In the genomic region with DNA sequence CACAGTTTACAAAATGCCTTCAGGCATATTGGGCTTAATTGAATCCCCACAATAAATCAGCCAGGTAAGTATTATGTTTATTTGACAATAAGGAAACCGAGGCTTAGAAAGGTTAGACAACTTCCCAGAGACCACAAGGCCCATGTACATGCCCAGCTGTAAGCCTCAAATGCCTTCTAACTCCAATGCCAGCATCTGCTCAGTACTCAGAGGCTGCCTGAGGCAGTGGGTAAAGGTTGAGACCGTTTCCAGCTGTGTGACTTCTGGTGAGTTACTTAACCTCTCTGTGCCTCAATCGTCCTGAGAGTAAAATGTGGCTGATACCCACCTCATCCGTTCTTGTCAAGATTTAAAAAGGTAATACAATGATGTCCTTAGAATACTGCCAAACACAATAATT, we compare ENCODE assay signal across 18 cellular contexts. TPM values are rescaled to one million over a fixed set of nuclear protein-coding genes. Genes with fewer than 3 reads are reported as not detected.
DNase-seq lines count a peak whose midpoint lies in the region; ATAC-seq, FAIRE-seq and TF ChIP-seq lines count a peak whose summit lies in the region.
"Had no signal": no experiment of that assay in that cellular context is flagged by ENCODE, and none has a peak within 500 bp of the region (broad histone marks: within the 10 kb centered on the region; RNA-seq: fewer than 3 reads in every experiment).

No MANE protein-coding gene starts in this region.

- no peak for TF ChIP-seq POLR2A in HCT116 (IDR thresholded peaks at IDR 0.05; ENCODE audit: borderline replicate concordance, extremely low read depth, insufficient read depth, insufficient read length)

- H3K9me2 ChIP-seq in HCT116 (ENCODE audit: insufficient read depth): no peaks in the 10 kb centered on the region

- H3K4me3 ChIP-seq in HCT116 (replicated peaks in 1 of 2; ENCODE audit: low read depth in 1 of 2, low read length in 2 of 2) (no peak overlapping the region), astrocyte (ENCODE audit: insufficient read depth, low read depth, low read length) (no peak overlapping the region), skeletal muscle satellite cell (ENCODE audit: low read length) (no peak overlapping the region), lower lobe of right lung (no peak overlapping the region), BE2C (ENCODE audit: low read depth, low read length) (no peak overlapping the region)
- H3K4me3 ChIP-seq: BLaER1, HAP-1 had no signal

- H3K27ac ChIP-seq in HCT116 (ENCODE audit: low read depth, low read length) (no peak overlapping the region), astrocyte (ENCODE audit: low read depth, low read length) (no peak overlapping the region), lower lobe of right lung (no peak overlapping the region)
- H3K27ac ChIP-seq: BLaER1 had no signal

- H3K36me3 ChIP-seq in HCT116 (ENCODE audit: control insufficient read depth in 1 of 2, insufficient read depth in 2 of 2, low read length in 2 of 2) (no peaks in the 10 kb centered on the region), astrocyte (ENCODE audit: insufficient read depth, low read length) (no peaks in the 10 kb centered on the region), skeletal muscle satellite cell (ENCODE audit: insufficient read depth, low read length) (peaks cover 11% of the 10 kb centered on the region), lower lobe of right lung (peaks cover 6% of the 10 kb centered on the region), BE2C (no peaks in the 10 kb centered on the region)
- H3K36me3 ChIP-seq: HAP-1 had no signal

- peaks cover 10% of the 10 kb centered on the region for H3K4me1 Mint-ChIP-seq in astrocyte (ENCODE audit: low read depth, unreplicated experiment)
- peaks cover 12% of the 10 kb centered on the region for H3K4me1 Mint-ChIP-seq in glutamatergic neuron (ENCODE audit: low read depth, unreplicated experiment)

- no peak overlapping the region for H3K27ac Mint-ChIP-seq in astrocyte (ENCODE audit: unreplicated experiment)
- H3K27ac Mint-ChIP-seq in glutamatergic neuron (ENCODE audit: unreplicated experiment): no peak overlapping the region

- no peaks in the 10 kb centered on the region for H3K27me3 ChIP-seq in HCT116 (ENCODE audit: insufficient read depth, low read length)
- no peaks in the 10 kb centered on the region for H3K27me3 ChIP-seq in astrocyte (ENCODE audit: insufficient read depth, low read length)
- H3K27me3 ChIP-seq in skeletal muscle satellite cell (ENCODE audit: control insufficient read depth, insufficient read depth, low read length): no peaks in the 10 kb centered on the region
- no peaks in the 10 kb centered on the region for H3K27me3 ChIP-seq in lower lobe of right lung (ENCODE audit: low read depth)
- no peaks in the 10 kb centered on the region for H3K27me3 ChIP-seq in BE2C
- H3K27me3 ChIP-seq: BLaER1 had no signal

- no peak for FAIRE-seq in astrocyte (lab: Jason Lieb, UNC)

- no peaks in the 10 kb centered on the region for H3K79me2 ChIP-seq in HCT116 (ENCODE audit: insufficient read depth, low read length)
- H3K79me2 ChIP-seq in astrocyte (ENCODE audit: insufficient read depth, low read length): peaks cover 3% of the 10 kb centered on the region

- H3K4me1 ChIP-seq in HCT116 (ENCODE audit: control insufficient read depth in 1 of 2, insufficient read depth in 2 of 2, low read length in 2 of 2) (peaks cover 25 to 42% of the 10 kb centered on the region in 2 experiments), astrocyte (ENCODE audit: insufficient read depth, low read length) (peaks cover 31% of the 10 kb centered on the region), skeletal muscle satellite cell (ENCODE audit: control insufficient read depth, insufficient read depth, low read length) (peaks cover 51% of the 10 kb centered on the region), lower lobe of right lung (peaks cover 44% of the 10 kb centered on the region), BE2C (no peaks in the 10 kb centered on the region)

- peaks cover 2% of the 10 kb centered on the region for H3K9me3 Mint-ChIP-seq in astrocyte (ENCODE audit: unreplicated experiment)
- H3K9me3 Mint-ChIP-seq in glutamatergic neuron (ENCODE audit: unreplicated experiment): peaks cover 4% of the 10 kb centered on the region

- POLR2A ChIA-PET in HCT116 (lab: Charles Lee): no interaction called here

- no peak for TF ChIP-seq RAD21 in HCT116 (IDR thresholded peaks at IDR 0.05; ENCODE audit: low read depth)

- intact Hi-C loops in HCT116 (cut with micrococcal nuclease) (no loop called here), lower lobe of right lung (cut with DNase I) (no loop called here)

- H3K27me3 Mint-ChIP-seq in astrocyte (ENCODE audit: low read depth, unreplicated experiment) (no peaks in the 10 kb centered on the region), glutamatergic neuron (ENCODE audit: unreplicated experiment) (peaks cover 3% of the 10 kb centered on the region)

- H3K36me3 Mint-ChIP-seq in astrocyte (ENCODE audit: low read depth, unreplicated experiment): peaks cover under 1% of the 10 kb centered on the region
- no peaks in the 10 kb centered on the region for H3K36me3 Mint-ChIP-seq in glutamatergic neuron (ENCODE audit: unreplicated experiment)

- DNase-seq in HCT116 (ENCODE audit: low read depth, low spot score) (no peak), astrocyte (ENCODE audit: low read depth) (no peak), glutamatergic neuron (no peak), lower lobe of right lung (no peak), DMS153 (lab: John Stamatoyannopoulos, UW) (no peak), BE2C (no peak)
- DNase-seq: KBM-7, NCI-H1092, NCI-H1694 treated with DMSO at 0.1 percent for 48 hours, NCI-H446 treated with DMSO at 0.1 percent for 48 hours, NCI-H774 had no signal

- CTCF ChIA-PET in HCT116 (lab: Charles Lee): no interaction called here

- H3K9me3 ChIP-seq in HCT116 (ENCODE audit: control insufficient read depth in 1 of 2, insufficient read depth in 1 of 2, low read depth in 1 of 2, low read length in 2 of 2) (no peaks in the 10 kb centered on the region), astrocyte (ENCODE audit: insufficient read depth, low read depth, low read length) (no peaks in the 10 kb centered on the region), skeletal muscle satellite cell (replicated peaks; ENCODE audit: low read length) (no peaks in the 10 kb centered on the region), lower lobe of right lung (no peaks in the 10 kb centered on the region), BE2C (no peaks in the 10 kb centered on the region)
- H3K9me3 ChIP-seq: BLaER1, HAP-1 had no signal

- H3K9ac ChIP-seq in HCT116 (ENCODE audit: low read length) (no peak overlapping the region), astrocyte (ENCODE audit: low read length) (no peak overlapping the region), skeletal muscle satellite cell (ENCODE audit: low read depth, low read length) (no peak overlapping the region)
- H3K9ac ChIP-seq: BLaER1 had no signal

- H2AFZ ChIP-seq in HCT116 (ENCODE audit: low read depth, low read length, poor library complexity, severe bottlenecking): no peak overlapping the region
- no peak overlapping the region for H2AFZ ChIP-seq in astrocyte (ENCODE audit: low read depth, low read length)

- BruUV-seq in HCT116 (replicated peaks; lab: Mats Ljungman, UMichigan): TSS peak; percentile 33

- TF ChIP-seq CTCF in HCT116 (IDR thresholded peaks at IDR 0.05 in 2 of 3, conservative IDR thresholded peaks at IDR 0.05 in 1 of 3; ENCODE audit: borderline replicate concordance in 1 of 3, insufficient read depth in 1 of 3, low read depth in 2 of 3, low read length in 2 of 3) (no peak), astrocyte (IDR thresholded peaks at IDR 0.05; ENCODE audit: insufficient read depth, low read depth, low read length) (no peak), glutamatergic neuron (IDR thresholded peaks at IDR 0.05; ENCODE audit: partially characterized antibody, unreplicated experiment) (no peak), lower lobe of right lung (IDR thresholded peaks at IDR 0.05) (no peak), BE2C (IDR thresholded peaks at IDR 0.05; ENCODE audit: low read depth, low read length) (no peak)

- RAD21 ChIA-PET in HCT116 (lab: Charles Lee; ENCODE audit: low non-redundant PET in 1 of 2, low total read pairs in 2 of 2, uncharacterized antibody in 2 of 2, unreplicated experiment in 2 of 2): no interaction called here

- no peak overlapping the region for H3K4me3 Mint-ChIP-seq in astrocyte (ENCODE audit: unreplicated experiment)
- peak overlapping the region; percentile 9 for H3K4me3 Mint-ChIP-seq in glutamatergic neuron (ENCODE audit: unreplicated experiment)

- H4K20me1 ChIP-seq in HCT116 (ENCODE audit: insufficient read depth) (no peaks in the 10 kb centered on the region), astrocyte (ENCODE audit: insufficient read depth, low read length) (no peaks in the 10 kb centered on the region)

- ATAC-seq in HCT116 (no peak), lower lobe of right lung (no peak), GM19328 (IDR thresholded peaks at IDR 0.05; ENCODE audit: unreplicated experiment) (no peak)
- ATAC-seq: Right ventricle myocardium inferior, SK-N-SH treated with all-trans-retinoic acid at 6 μM for 48 hours had no signal

- H3K4me2 ChIP-seq in HCT116 (ENCODE audit: low read length) (no peak overlapping the region), astrocyte (ENCODE audit: low read length) (peak overlapping the region; percentile 28), skeletal muscle satellite cell (ENCODE audit: low read length) (peak overlapping the region; percentile 47)
- H3K4me2 ChIP-seq: BLaER1 had no signal

TF ChIP-seq in HCT116, 20 proteins besides CTCF, POLR2A, EP300 and RAD21 (continues in another document):
- TF ChIP-seq TCF7L2 (IDR thresholded peaks at IDR 0.05; ENCODE audit: borderline replicate concordance, extremely low read depth, insufficient read depth, insufficient read length) (no peak), JUND (IDR thresholded peaks at IDR 0.05) (no peak), POLR2AphosphoS5 (IDR thresholded peaks at IDR 0.05; ENCODE audit: low read depth, low read length) (no peak), ZFX (IDR thresholded peaks at IDR 0.05) (no peak), ZNF274 (IDR thresholded peaks at IDR 0.05; ENCODE audit: low read depth, low read length) (no peak), EZH2 (IDR thresholded peaks at IDR 0.05) (no peak)

RNA-seq across cellular contexts. Expression of gene HIP1, which starts 3.7 kb away (rescaled TPM):
- 22.1 TPM for total RNA-seq in HCT116 (2021; ENCODE audit: unreplicated experiment)
- polyA plus RNA-seq in HCT116 (2012): 9.5 and 12.1 TPM in 2 replicates
- total RNA-seq in astrocyte: 14.0 and 15.4 TPM in 2 replicates
- total RNA-seq in glutamatergic neuron (ENCODE audit: unreplicated experiment): 65.5 TPM
- total RNA-seq in skeletal muscle satellite cell (2012; rRNA removed): 14.2 and 18.8 TPM in 2 replicates
- total RNA-seq in lower lobe of right lung: 51.5 TPM
- polyA plus RNA-seq in BE2C (2012; ENCODE audit: insufficient read depth, insufficient read length, low read depth): 5.5 TPM

RNA-seq across cellular contexts. Expression of gene CCL26, which starts 37.0 kb away (rescaled TPM):
- total RNA-seq in HCT116 (2021; ENCODE audit: unreplicated experiment): 0.49 TPM
- 0.47 and 0.53 TPM in 2 replicates for polyA plus RNA-seq in HCT116 (2012)
- not detected in 2 replicates for total RNA-seq in astrocyte
- total RNA-seq in glutamatergic neuron (ENCODE audit: unreplicated experiment): not detected
- total RNA-seq in skeletal muscle satellite cell (2012; rRNA removed): 0.51 TPM in 1 of 2 replicates, not detected in the other
- not detected for total RNA-seq in lower lobe of right lung
- not detected for polyA plus RNA-seq in BE2C (2012; ENCODE audit: insufficient read depth, insufficient read length, low read depth)
- total RNA-seq: HT1080, Right ventricle myocardium inferior had no signal
